In the genomic region with DNA sequence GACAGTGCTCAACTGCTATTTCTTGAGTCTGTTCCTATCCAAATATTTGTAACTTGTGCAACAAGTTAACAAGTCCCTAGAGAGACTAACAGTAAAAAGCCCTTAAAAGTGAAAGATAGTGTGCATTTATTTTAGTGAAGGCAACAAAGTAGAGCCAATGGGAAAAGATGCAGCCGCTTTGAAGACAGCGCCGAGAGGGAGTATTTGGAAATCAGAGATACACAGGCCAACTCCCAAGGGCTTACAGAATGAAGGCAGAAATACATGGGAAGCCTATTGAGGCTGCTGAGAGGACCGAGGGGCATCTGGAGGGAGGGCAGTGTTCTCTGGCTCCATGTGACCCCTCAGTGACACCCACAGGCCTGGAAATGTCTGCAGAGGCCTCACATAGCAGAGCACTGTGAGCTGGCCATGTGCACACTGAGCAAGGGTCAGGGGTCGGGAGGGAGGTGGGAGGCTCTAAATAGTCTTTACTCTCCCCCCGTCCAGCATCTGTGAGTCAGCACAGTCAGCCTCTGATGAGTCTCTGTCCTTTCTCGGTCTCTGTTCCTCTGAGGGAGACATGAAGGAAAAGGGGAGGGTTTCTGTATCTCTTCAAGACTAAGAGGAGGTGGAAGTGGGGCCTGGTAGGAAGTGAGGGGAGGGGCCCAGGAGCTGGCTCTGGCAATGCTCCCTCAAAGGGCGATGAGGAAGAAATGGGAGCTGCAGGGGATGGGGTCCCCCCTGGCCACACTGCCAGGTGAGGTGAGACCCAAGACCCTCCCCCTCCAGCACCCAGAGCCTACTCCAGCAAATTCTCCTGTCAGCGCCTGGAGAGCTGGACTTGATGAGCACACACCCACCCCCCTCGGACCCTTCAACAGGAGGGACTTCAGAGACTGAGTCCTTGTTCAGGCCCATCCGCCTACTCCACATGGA, we compare ENCODE assay signal across 13 cellular contexts.
A peak's percentile ranks its signal among the peaks of the same experiment; 100 is the strongest.
DNase-seq lines count a peak whose midpoint lies in the region; ATAC-seq and TF ChIP-seq lines count a peak whose summit lies in the region.
"Had no signal": no experiment of that assay in that cellular context is flagged by ENCODE, and none has a peak within 500 bp of the region (broad histone marks: within the 10 kb centered on the region; RNA-seq: fewer than 3 reads in every experiment).

No MANE protein-coding gene starts in this region.

- H3K9me3 ChIP-seq in heart left ventricle (no peaks in the 10 kb centered on the region), neuron (ENCODE audit: low read length) (no peaks in the 10 kb centered on the region)
- H3K9me3 ChIP-seq: Peyer's patch had no signal

- intact Hi-C loops in heart left ventricle (cut with DNase I) = no loop called here

- no peak for DNase-seq in stimulated activated naive CD8-positive, alpha-beta T cell treated with anti-CD3 and anti-CD28 coated beads, Interleukin-15, amount 100 ng/mL, for 72 hours
- no peak for DNase-seq in stimulated activated naive CD8-positive, alpha-beta T cell treated with anti-CD3 and anti-CD28 coated beads, Interleukin-15, Interleukin-2, amounts not matched to agents 100 U/mL and 50 U/mL, for 24 hours
- DNase-seq in heart left ventricle = peak; percentile 77 to 88 (median 84)
- no peak for DNase-seq in activated gamma-delta T cell (lab: John Stamatoyannopoulos, UW)
- no peak for DNase-seq in NCI-H748 (lab: John Stamatoyannopoulos, UW; ENCODE audit: unreplicated experiment)
- no peak for DNase-seq in NCI-H1417 (lab: John Stamatoyannopoulos, UW)
- DNase-seq: activated CD4-positive, alpha-beta T cell treated with anti-CD3 and anti-CD28 coated beads for 4 hours; activated naive CD8-positive, alpha-beta T cell treated with anti-CD3 and anti-CD28 coated beads, Interleukin-2, amount 50 U/mL, for 24 hours; head of caudate nucleus; Peyer's patch had no signal

- peak overlapping the region; percentile 14 for H2AFZ ChIP-seq in neuron (ENCODE audit: low read depth, low read length)

- H3K4me1 ChIP-seq in heart left ventricle (peaks cover 0 to 19% (median 9%) of the 10 kb centered on the region in 12 donors), neuron (ENCODE audit: insufficient read depth, low read length) (peaks cover 31% of the 10 kb centered on the region)
- H3K4me1 ChIP-seq: Peyer's patch had no signal

- TF ChIP-seq POLR2A in heart left ventricle (IDR thresholded peaks at IDR 0.05) = no peak

- peaks cover 15% of the 10 kb centered on the region for H3K27me3 Mint-ChIP-seq in stimulated activated naive CD8-positive, alpha-beta T cell treated with anti-CD3 and anti-CD28 coated beads, Interleukin-15, amount 100 ng/mL, for 72 hours

- H3K27ac Mint-ChIP-seq in stimulated activated naive CD8-positive, alpha-beta T cell treated with anti-CD3 and anti-CD28 coated beads, Interleukin-15, amount 100 ng/mL, for 72 hours = no peak overlapping the region
- H3K27ac Mint-ChIP-seq: activated naive CD8-positive, alpha-beta T cell treated with anti-CD3 and anti-CD28 coated beads, Interleukin-2, amount 50 U/mL, for 24 hours had no signal

- H3K4me3 Mint-ChIP-seq in stimulated activated naive CD8-positive, alpha-beta T cell treated with anti-CD3 and anti-CD28 coated beads, Interleukin-15, amount 100 ng/mL, for 72 hours = no peak overlapping the region
- H3K4me3 Mint-ChIP-seq: activated naive CD8-positive, alpha-beta T cell treated with anti-CD3 and anti-CD28 coated beads, Interleukin-2, amount 50 U/mL, for 24 hours had no signal

- H3K4me3 ChIP-seq in heart left ventricle (no peak overlapping the region), neuron (ENCODE audit: low read length) (no peak overlapping the region)
- H3K4me3 ChIP-seq: Peyer's patch, skin epidermis had no signal

- peak; percentile 20 for ATAC-seq in stimulated activated naive CD8-positive, alpha-beta T cell treated with anti-CD3 and anti-CD28 coated beads, Interleukin-15, amount 100 ng/mL, for 72 hours
- no peak for ATAC-seq in stimulated activated naive CD8-positive, alpha-beta T cell treated with anti-CD3 and anti-CD28 coated beads, Interleukin-15, Interleukin-2, amounts not matched to agents 100 U/mL and 50 U/mL, for 24 hours
- ATAC-seq in heart left ventricle (peak; percentile 85 to 94 (median 88)), GM21786 (IDR thresholded peaks at IDR 0.05; ENCODE audit: unreplicated experiment) (no peak)
- ATAC-seq: activated naive CD8-positive, alpha-beta T cell treated with anti-CD3 and anti-CD28 coated beads, Interleukin-2, amount 50 U/mL, for 24 hours had no signal

- WGBS in heart left ventricle, 4 donors = 53 to 70% (median 67%) methylated on average over 9 to 11 of the region's 11 CpGs

- H3K27ac ChIP-seq in heart left ventricle = peak overlapping the region in 10 of 12 donors; percentile 37 to 69 (median 46)

- peaks cover 0 to 12% (median 0%) of the 10 kb centered on the region in 9 donors for H3K27me3 ChIP-seq in heart left ventricle
- H3K27me3 ChIP-seq in neuron (ENCODE audit: insufficient read depth, low read length) = no peaks in the 10 kb centered on the region
- H3K27me3 ChIP-seq: Peyer's patch had no signal

- no peak for TF ChIP-seq CTCF in heart left ventricle (IDR thresholded peaks at IDR 0.05)

- peaks cover 8% of the 10 kb centered on the region for H3K4me1 Mint-ChIP-seq in stimulated activated naive CD8-positive, alpha-beta T cell treated with anti-CD3 and anti-CD28 coated beads, Interleukin-15, amount 100 ng/mL, for 72 hours
- H3K4me1 Mint-ChIP-seq: activated naive CD8-positive, alpha-beta T cell treated with anti-CD3 and anti-CD28 coated beads, Interleukin-2, amount 50 U/mL, for 24 hours had no signal

- H3K36me3 ChIP-seq in heart left ventricle = no peaks in the 10 kb centered on the region
- no peaks in the 10 kb centered on the region for H3K36me3 ChIP-seq in neuron (ENCODE audit: insufficient read depth, low read length)
- H3K36me3 ChIP-seq: Peyer's patch had no signal

- no peaks in the 10 kb centered on the region for H3K9me3 Mint-ChIP-seq in stimulated activated naive CD8-positive, alpha-beta T cell treated with anti-CD3 and anti-CD28 coated beads, Interleukin-15, amount 100 ng/mL, for 72 hours
- H3K9me3 Mint-ChIP-seq: activated naive CD8-positive, alpha-beta T cell treated with anti-CD3 and anti-CD28 coated beads, Interleukin-2, amount 50 U/mL, for 24 hours had no signal

Comparison
In these comparisons a context has a peak if more than half of its experiments do, and no peak if none do; other contexts are left out.
1. ATAC-seq: peak in stimulated activated naive CD8-positive, alpha-beta T cell treated with anti-CD3 and anti-CD28 coated beads, Interleukin-15, amount 100 ng/mL, for 72 hours (single experiment) and heart left ventricle (4 of 4); none in stimulated activated naive CD8-positive, alpha-beta T cell treated with anti-CD3 and anti-CD28 coated beads, Interleukin-15, Interleukin-2, amounts not matched to agents 100 U/mL and 50 U/mL, for 24 hours (single experiment) and GM21786 (single experiment).
2. DNase-seq: peak in heart left ventricle (5 of 5); none in stimulated activated naive CD8-positive, alpha-beta T cell treated with anti-CD3 and anti-CD28 coated beads, Interleukin-15, amount 100 ng/mL, for 72 hours (0 of 2), stimulated activated naive CD8-positive, alpha-beta T cell treated with anti-CD3 and anti-CD28 coated beads, Interleukin-15, Interleukin-2, amounts not matched to agents 100 U/mL and 50 U/mL, for 24 hours (single experiment), activated gamma-delta T cell (single experiment), NCI-H748 (single experiment) and NCI-H1417 (0 of 3).